Comparison of ENCODE assay signal across 11 cellular contexts in genomic region chr7:116443101-116443523, GRCh38. TPM values are rescaled to one million over a fixed set of nuclear protein-coding genes. Genes with fewer than 3 reads are reported as not detected.
DNase-seq lines count a peak whose midpoint lies in the region; ATAC-seq and TF ChIP-seq lines count a peak whose summit lies in the region.
"Had no signal": no experiment of that assay in that cellular context is flagged by ENCODE, and none has a peak within 500 bp of the region (broad histone marks: within the 10 kb centered on the region; RNA-seq: fewer than 3 reads in every experiment).

No MANE protein-coding gene starts in this region.

- POLR2A ChIA-PET in PC-9 (lab: Charles Lee; ENCODE audit: unreplicated experiment) = interaction anchor here (0.6 to 1.6 kb wide), 11 partner anchors 19 to 426 kb away, joined by 3 to 36 read pairs (median 9); partner anchors contain the start of gene CAV2

- no peaks in the 10 kb centered on the region for H3K27me3 ChIP-seq in PC-9 (ENCODE audit: insufficient read depth, low read depth)

- no peaks in the 10 kb centered on the region for H3K4me1 Mint-ChIP-seq in T-helper 17 cell

- no peaks in the 10 kb centered on the region for H3K9me2 ChIP-seq in PC-9 (ENCODE audit: insufficient read depth)

- H3K27me3 Mint-ChIP-seq in T-helper 17 cell = peaks cover 27% of the 10 kb centered on the region

- no peak overlapping the region for H3K27ac Mint-ChIP-seq in T-helper 17 cell

- intact Hi-C loops in PC-9 (cut with micrococcal nuclease; ENCODE audit: unreplicated experiment) = loop anchor here (1.0 to 5.0 kb wide), 11 partner anchors 17 to 264 kb away; partner anchors contain the start of gene CAV2

- DNase-seq in AG20443 (ENCODE audit: low spot score) = peak; percentile 80
- DNase-seq in PC-9 = peak; percentile 46 to 95
- peak; percentile 87 for DNase-seq in epithelial cell of proximal tubule (ENCODE audit: low read depth)
- no peak for DNase-seq in omental fat pad (ENCODE audit: low spot score)
- DNase-seq in DMS153 treated with DMSO at 0.1 percent for 48 hours (lab: John Stamatoyannopoulos, UW; ENCODE audit: unreplicated experiment) = no peak
- no peak for DNase-seq in T-helper 17 cell
- no peak for DNase-seq in Kasumi-1 (lab: John Stamatoyannopoulos, UW)
- no peak for DNase-seq in NCI-H524 treated with DMSO at 0.1 percent for 48 hours (lab: John Stamatoyannopoulos, UW)
- DNase-seq: caudate nucleus; NCI-H1092; stimulated activated naive CD4-positive, alpha-beta T cell treated with Interleukin-2 at 50 U/mL for 16 hours had no signal

- H3F3A ChIP-seq in PC-9 (ENCODE audit: insufficient read depth, low read depth) = peaks cover 34% of the 10 kb centered on the region

- H2AFZ ChIP-seq in PC-9 = no peak overlapping the region

- TF ChIP-seq CTCF in PC-9 (conservative IDR thresholded peaks at IDR 0.05) (no peak), epithelial cell of proximal tubule (conservative IDR thresholded peaks at IDR 0.05; ENCODE audit: low read depth, low read length) (no peak), omental fat pad (IDR thresholded peaks at IDR 0.05) (no peak)

- no peaks in the 10 kb centered on the region for H3K36me3 ChIP-seq in PC-9 (ENCODE audit: low read depth)

- H3K4me1 ChIP-seq in PC-9 (replicated peaks; ENCODE audit: insufficient read depth) = peaks cover 58% of the 10 kb centered on the region

- no peaks in the 10 kb centered on the region for H4K20me1 ChIP-seq in PC-9 (ENCODE audit: insufficient read depth)

- H3K4me2 ChIP-seq in PC-9 = peak overlapping the region; percentile 92

- no peak overlapping the region for H3K4me3 Mint-ChIP-seq in T-helper 17 cell

- CTCF ChIA-PET in PC-9 (lab: Charles Lee) = interaction anchor here (0.7 to 2.3 kb wide), 2 partner anchors 9 to 83 kb away, joined by 7 to 10 read pairs; no protein-coding TSS in a partner anchor

- BruUV-seq in PC-9 (replicated peaks; lab: Mats Ljungman, UMichigan) = no TSS peak

- H3K4me3 ChIP-seq in PC-9 (peak overlapping the region; percentile 65; the same call in 1 of the 2 replicates), epithelial cell of proximal tubule (ENCODE audit: low read depth, low read length) (no peak overlapping the region)

- ATAC-seq in omental fat pad (ENCODE audit: low FRiP score) (peak; percentile 74), T-helper 17 cell (no peak)

- H3K9me3 ChIP-seq in PC-9 (ENCODE audit: insufficient read depth, low read depth) (peaks cover 17% of the 10 kb centered on the region), T-helper 17 cell (ENCODE audit: control insufficient read depth, low read length, poor library complexity, severe bottlenecking) (no peaks in the 10 kb centered on the region)

- peak overlapping the region; percentile 100 for H3K27ac ChIP-seq in PC-9

- no peaks in the 10 kb centered on the region for H3K79me2 ChIP-seq in PC-9 (ENCODE audit: low read depth)

- peaks cover 4% of the 10 kb centered on the region for H3K36me3 Mint-ChIP-seq in T-helper 17 cell (ENCODE audit: low read depth)

RNA-seq across cellular contexts. Expression of gene CAV2, which starts 56.4 kb away (rescaled TPM):
- total RNA-seq in PC-9 (2021) (260 and 296 TPM in 2 replicates), epithelial cell of proximal tubule (81.7 and 94.1 TPM in 2 replicates), omental fat pad (100 to 1,000 TPM; 144 to 204 (median 164) TPM), T-helper 17 cell (1 to 10 TPM in 1 of 2 donors, under 1 TPM in 1; 0.32 to 3.1 TPM)

Comparison
In these comparisons a context has a peak if more than half of its experiments do, and no peak if none do; other contexts are left out.
1. DNase-seq: peak in AG20443 (single experiment), PC-9 (2 of 2) and epithelial cell of proximal tubule (single experiment); none in omental fat pad (single experiment), DMS153 treated with DMSO at 0.1 percent for 48 hours (single experiment), T-helper 17 cell (0 of 3), Kasumi-1 (0 of 2) and NCI-H524 treated with DMSO at 0.1 percent for 48 hours (single experiment).
2. RNA of gene CAV2, which starts 56.4 kb away (total RNA-seq): 260 to 296 TPM in PC-9, 144 to 204 TPM in omental fat pad and 81.7 to 94.1 TPM in epithelial cell of proximal tubule; 0.32 to 3.1 TPM in T-helper 17 cell; every median in the first group is over 10 times any median in the second.